In genomic region chr21:42009831-42010506, GRCh38 we compare ENCODE assay signal across 8 cellular contexts. TPM values are rescaled to one million over a fixed set of nuclear protein-coding genes. Genes with fewer than 3 reads are reported as not detected.
DNase-seq lines count a peak whose midpoint lies in the region; ATAC-seq and TF ChIP-seq lines count a peak whose summit lies in the region.

TSS of gene ZBTB21 (minus strand) at chr21:42010360. CDS start at chr21:41994095, 16,265 bp downstream.

- H3K4me3 ChIP-seq in left ventricle myocardium inferior (peak within 1 kb of the TSS; percentile 90), prostate gland (peak within 1 kb of the TSS; percentile 80 to 83), urinary bladder (ENCODE audit: low read depth, low read length) (peak within 1 kb of the TSS; percentile 84)

- DNase-seq in GM13977 (ENCODE audit: low spot score): peak; percentile 97
- DNase-seq in NCI-H1694 treated with DMSO at 0.1 percent for 48 hours (lab: John Stamatoyannopoulos, UW): peak; percentile 97
- peak; percentile 96 to 98 (median 98) for DNase-seq in T-helper 17 cell
- DNase-seq in amygdala (lab: John Stamatoyannopoulos, UW): peak; percentile 78 to 99 (median 94)
- DNase-seq in left ventricle myocardium inferior: peak; percentile 98
- DNase-seq in prostate gland (ENCODE audit: low spot score): peak; percentile 98

- under 1% methylated on average over 53 of the region's 75 CpGs for WGBS in prostate gland
- WGBS in urinary bladder: under 1% methylated on average over 75 of the region's 75 CpGs

- H3K27ac ChIP-seq in left ventricle myocardium inferior (replicated peaks) (peak within 1 kb of the TSS; percentile 100), prostate gland (peak within 1 kb of the TSS; percentile 96 to 100), urinary bladder (ENCODE audit: low read depth) (peak within 1 kb of the TSS; percentile 96)

- H3K27me3 ChIP-seq in left ventricle myocardium inferior (ENCODE audit: low read depth): no peaks in the 10 kb centered on the region
- H3K27me3 ChIP-seq in prostate gland (replicated peaks; ENCODE audit: insufficient read depth): no peaks in the 10 kb centered on the region

- intact Hi-C loops in left ventricle myocardium inferior (cut with micrococcal nuclease): loop anchor here (10.0 kb wide), 1 partner anchor 95 kb away; no protein-coding TSS in a partner anchor
- intact Hi-C loops in prostate gland (cut with DNase I): loop anchor here (5.0 kb wide), 3 partner anchors 58 to 193 kb away; partner anchors contain the start of gene C2CD2

- H3K4me1 Mint-ChIP-seq in T-helper 17 cell: peaks cover 33% of the 10 kb centered on the region

- H3K36me3 Mint-ChIP-seq in T-helper 17 cell (ENCODE audit: low read depth): peaks cover 13% of the 10 kb centered on the region

- TF ChIP-seq POLR2A in prostate gland (IDR thresholded peaks at IDR 0.05): peak; percentile 98

- peak; percentile 64 for ATAC-seq in HG02884 (IDR thresholded peaks at IDR 0.05; ENCODE audit: unreplicated experiment)
- peak; percentile 83 for ATAC-seq in T-helper 17 cell

- no peaks in the 10 kb centered on the region for H3K36me3 ChIP-seq in left ventricle myocardium inferior
- H3K36me3 ChIP-seq in prostate gland: no peaks in the 10 kb centered on the region
- H3K36me3 ChIP-seq in urinary bladder (ENCODE audit: insufficient read depth): no peaks in the 10 kb centered on the region

- no peak for TF ChIP-seq CTCF in GM13977 (IDR thresholded peaks at IDR 0.05; ENCODE audit: extremely low read depth, insufficient read depth, missing control alignments)
- no peak for TF ChIP-seq CTCF in left ventricle myocardium inferior (IDR thresholded peaks at IDR 0.05; ENCODE audit: borderline replicate concordance)
- TF ChIP-seq CTCF in prostate gland (IDR thresholded peaks at IDR 0.05): peak in 1 of 4 experiments; percentile 20

- H3K9me3 ChIP-seq in T-helper 17 cell (ENCODE audit: control insufficient read depth, low read length, poor library complexity, severe bottlenecking) (no peaks in the 10 kb centered on the region), left ventricle myocardium inferior (replicated peaks) (no peaks in the 10 kb centered on the region), prostate gland (no peaks in the 10 kb centered on the region)

- no peaks in the 10 kb centered on the region for H3K27me3 Mint-ChIP-seq in T-helper 17 cell

- H3K4me1 ChIP-seq in left ventricle myocardium inferior (peaks cover 38% of the 10 kb centered on the region), prostate gland (replicated peaks) (no peaks in the 10 kb centered on the region), urinary bladder (ENCODE audit: insufficient read depth) (no peaks in the 10 kb centered on the region)

- peak within 1 kb of the TSS; percentile 96 for H3K27ac Mint-ChIP-seq in T-helper 17 cell

- H3K4me3 Mint-ChIP-seq in T-helper 17 cell: peak within 1 kb of the TSS; percentile 95

- in situ Hi-C loops in GM13977 (cut with MboI; ENCODE audit: low pct_unique_long_range_greater_than_20kb, low sequenced_read_pairs, unreplicated experiment): no loop called here

RNA-seq across cellular contexts. Expression of gene ZBTB21, which starts in this region (rescaled TPM):
- total RNA-seq in T-helper 17 cell: 100 to 1,000 TPM; 110 to 118 TPM
- 4.9 TPM for total RNA-seq in left ventricle myocardium inferior
- total RNA-seq in prostate gland: 10 to 100 TPM; 12.3 to 13.6 TPM
- total RNA-seq in urinary bladder: 12.6 TPM
- 5.2 TPM for polyA plus RNA-seq in urinary bladder

Comparison
In these comparisons a context has a peak if more than half of its experiments do, and no peak if none do; other contexts are left out.
1. Peak in every context shown above with its lines: DNase-seq, ATAC-seq, H3K4me3 ChIP-seq and H3K27ac ChIP-seq.